Comparison of ENCODE assay signal across 16 cellular contexts in genomic region chr13:28117689-28118377, GRCh38. TPM values are rescaled to one million over a fixed set of nuclear protein-coding genes. Genes with fewer than 3 reads are reported as not detected.
DNase-seq lines count a peak whose midpoint lies in the region; ATAC-seq and TF ChIP-seq lines count a peak whose summit lies in the region.
"Had no signal": no experiment of that assay in that cellular context is flagged by ENCODE, and none has a peak within 500 bp of the region (broad histone marks: within the 10 kb centered on the region; RNA-seq: fewer than 3 reads in every experiment).

No MANE protein-coding gene starts in this region.

- TF ChIP-seq CTCF in PC-3 (conservative IDR thresholded peaks at IDR 0.05; ENCODE audit: low read depth, low read length) (no peak), fibroblast of the aortic adventitia (IDR thresholded peaks at IDR 0.05; ENCODE audit: insufficient read depth, low read length) (no peak)

- no peak overlapping the region for H3K4me3 ChIP-seq in PC-3 (ENCODE audit: low read length)
- no peak overlapping the region for H3K4me3 ChIP-seq in fibroblast of the aortic adventitia (ENCODE audit: low read depth, low read length)

- H3K36me3 ChIP-seq in PC-3 (ENCODE audit: low read depth, low read length), result no peaks in the 10 kb centered on the region

- no peak for ATAC-seq in PC-3

- peak; percentile 5 for DNase-seq in NCI-H2171 treated with DMSO at 0.1 percent for 48 hours (lab: John Stamatoyannopoulos, UW)
- no peak for DNase-seq in NCI-H2171 (lab: John Stamatoyannopoulos, UW)
- peak; percentile 37 for DNase-seq in PC-3
- peak; percentile 16 for DNase-seq in fibroblast of the aortic adventitia (ENCODE audit: low read depth)
- DNase-seq in pons (ENCODE audit: low spot score), result peak; percentile 27
- no peak for DNase-seq in GM03348 (ENCODE audit: low spot score)
- DNase-seq in kidney tubule cell (ENCODE audit: low spot score), result no peak
- no peak for DNase-seq in NCI-H187 treated with DMSO at 0.1 percent for 48 hours (lab: John Stamatoyannopoulos, UW)
- DNase-seq: ACHN; activated CD4-positive, CD25-positive, alpha-beta regulatory T cell; DMS153; effector memory CD4-positive, alpha-beta T cell; glutamatergic neuron; NCI-H2107; SHP77; stimulated activated CD4-positive, alpha-beta T cell treated with anti-CD3 and anti-CD28 coated beads, Interleukin-12 subunit alpha, Interleukin-12 subunit beta, amount 100 ng/mL, for 4 hours had no signal

- no peak overlapping the region for H3K4me2 ChIP-seq in PC-3 (ENCODE audit: low read length)

- intact Hi-C loops in PC-3 (cut with micrococcal nuclease), result no loop called here

- H3K9ac ChIP-seq in PC-3 (ENCODE audit: low read length), result no peak overlapping the region

- no peaks in the 10 kb centered on the region for H3K4me1 ChIP-seq in PC-3 (ENCODE audit: insufficient read depth, low read length)

- H3K27ac ChIP-seq in PC-3 (ENCODE audit: low read length), result no peak overlapping the region

- H2AFZ ChIP-seq in PC-3 (ENCODE audit: low read length), result no peak overlapping the region

- no peaks in the 10 kb centered on the region for H3K79me2 ChIP-seq in PC-3 (ENCODE audit: low read length)

- H3K27me3 ChIP-seq in PC-3 (ENCODE audit: low read length), result no peaks in the 10 kb centered on the region

- no TSS peak for BruUV-seq in PC-3 (replicated peaks; lab: Mats Ljungman, UMichigan)

- no peaks in the 10 kb centered on the region for H3K9me3 ChIP-seq in PC-3 (ENCODE audit: low read length)

- H3K9me2 ChIP-seq in PC-3 (replicated peaks; ENCODE audit: low read length), result no peaks in the 10 kb centered on the region

- no peaks in the 10 kb centered on the region for H3F3A ChIP-seq in PC-3 (ENCODE audit: low read length, unreplicated experiment)

- CTCF ChIA-PET in PC-3 (lab: Charles Lee), result no interaction called here

- POLR2A ChIA-PET in PC-3 (lab: Charles Lee; ENCODE audit: unreplicated experiment), result interaction anchor here (0.7 kb wide), 1 partner anchor 501 kb away, joined by 8 read pairs; no protein-coding TSS in a partner anchor

- H4K20me1 ChIP-seq in PC-3 (ENCODE audit: low read length), result no peaks in the 10 kb centered on the region

RNA-seq across cellular contexts. Expression of gene FLT3, which starts 17.5 kb away (rescaled TPM):
- not detected in 2 replicates for total RNA-seq in PC-3 (2014; rRNA removed)
- not detected in 2 replicates for total RNA-seq in fibroblast of the aortic adventitia (ENCODE audit: low replicate concordance)

RNA-seq across cellular contexts. Expression of gene PAN3, which starts 20.5 kb away (rescaled TPM):
- total RNA-seq in PC-3 (2014; rRNA removed) (14.6 and 21.8 TPM in 2 replicates), fibroblast of the aortic adventitia (ENCODE audit: low replicate concordance) (19.4 and 22.8 TPM in 2 replicates)

Comparison
In these comparisons a context has a peak if more than half of its experiments do, and no peak if none do; other contexts are left out.
1. DNase-seq: peak in NCI-H2171 treated with DMSO at 0.1 percent for 48 hours (single experiment), PC-3 (single experiment), fibroblast of the aortic adventitia (single experiment) and pons (single experiment); none in NCI-H2171 (single experiment), GM03348 (single experiment), kidney tubule cell (single experiment) and NCI-H187 treated with DMSO at 0.1 percent for 48 hours (single experiment).